Comparison of ENCODE assay signal across 8 cellular contexts in genomic region chr9:7117676-7118561, GRCh38.
DNase-seq lines count a peak whose midpoint lies in the region; ATAC-seq, FAIRE-seq and TF ChIP-seq lines count a peak whose summit lies in the region.

No MANE protein-coding gene starts in this region.

- no peaks in the 10 kb centered on the region for H3K27me3 Mint-ChIP-seq in T-helper 2 cell treated with Interferon-gamma antibody and Interleukin-4, amounts not matched to agents 5 μg/mL and 100 μg/mL, for 36 hours (ENCODE audit: low read depth)

- H3K9me3 Mint-ChIP-seq in T-helper 2 cell treated with Interferon-gamma antibody and Interleukin-4, amounts not matched to agents 5 μg/mL and 100 μg/mL, for 36 hours, result no peaks in the 10 kb centered on the region

- WGBS in suprapubic skin, result 54% methylated on average over 6 of the region's 6 CpGs

- H3K27me3 ChIP-seq in bronchial epithelial cell (ENCODE audit: control insufficient read depth, insufficient read depth, low read length) (no peaks in the 10 kb centered on the region), suprapubic skin (no peaks in the 10 kb centered on the region)

- no peak for FAIRE-seq in bronchial epithelial cell (lab: Jason Lieb, UNC)

- TF ChIP-seq POLR2A in suprapubic skin (IDR thresholded peaks at IDR 0.05), result no peak

- TF ChIP-seq CTCF in bronchial epithelial cell (IDR thresholded peaks at IDR 0.05; ENCODE audit: insufficient read depth, low read length, severe bottlenecking) (no peak), suprapubic skin (IDR thresholded peaks at IDR 0.05) (no peak)

- no peak for TF ChIP-seq EP300 in suprapubic skin (IDR thresholded peaks at IDR 0.05)

- peaks cover 6% of the 10 kb centered on the region for H3K4me1 ChIP-seq in suprapubic skin

- H3K4me3 ChIP-seq in bronchial epithelial cell (ENCODE audit: low read depth, low read length) (no peak overlapping the region), suprapubic skin (no peak overlapping the region)

- ATAC-seq in GM21423 (IDR thresholded peaks at IDR 0.05; ENCODE audit: unreplicated experiment), result peak; percentile 54
- peak; percentile 78 for ATAC-seq in HG03378 (IDR thresholded peaks at IDR 0.05; ENCODE audit: unreplicated experiment)

- H3K27ac ChIP-seq in suprapubic skin, result no peak overlapping the region

- no peak overlapping the region for H3K4me3 Mint-ChIP-seq in T-helper 2 cell treated with Interferon-gamma antibody and Interleukin-4, amounts not matched to agents 5 μg/mL and 100 μg/mL, for 36 hours

- H3K36me3 ChIP-seq in bronchial epithelial cell (ENCODE audit: control insufficient read depth, insufficient read depth, low read length) (no peaks in the 10 kb centered on the region), suprapubic skin (peaks cover 2% of the 10 kb centered on the region)

- DNase-seq in GM04504 (ENCODE audit: low read depth) (peak; percentile 33), bronchial epithelial cell (ENCODE audit: low read depth) (peak; percentile 89), suprapubic skin (ENCODE audit: low spot score in 2 of 2) (no peak), NCI-H2196 treated with DMSO at 0.1 percent for 48 hours (lab: John Stamatoyannopoulos, UW; ENCODE audit: unreplicated experiment) (no peak), NCI-H1694 (lab: John Stamatoyannopoulos, UW) (no peak)
- DNase-seq in T-helper 2 cell treated with Interferon-gamma antibody and Interleukin-4, amounts not matched to agents 5 μg/mL and 100 μg/mL, for 36 hours (ENCODE audit: low spot score), result no peak

- peaks cover 14% of the 10 kb centered on the region for H3K4me1 Mint-ChIP-seq in T-helper 2 cell treated with Interferon-gamma antibody and Interleukin-4, amounts not matched to agents 5 μg/mL and 100 μg/mL, for 36 hours (ENCODE audit: low read depth)

- H3K27ac Mint-ChIP-seq in T-helper 2 cell treated with Interferon-gamma antibody and Interleukin-4, amounts not matched to agents 5 μg/mL and 100 μg/mL, for 36 hours, result no peak overlapping the region

- H3K36me3 Mint-ChIP-seq in T-helper 2 cell treated with Interferon-gamma antibody and Interleukin-4, amounts not matched to agents 5 μg/mL and 100 μg/mL, for 36 hours (ENCODE audit: low read depth), result peaks cover 10% of the 10 kb centered on the region

- H3K9me3 ChIP-seq in suprapubic skin, result no peaks in the 10 kb centered on the region

Comparison
In these comparisons a context has a peak if more than half of its experiments do, and no peak if none do; other contexts are left out.
1. DNase-seq: peak in GM04504 (single experiment) and bronchial epithelial cell (single experiment); none in suprapubic skin (0 of 2), NCI-H2196 treated with DMSO at 0.1 percent for 48 hours (single experiment), T-helper 2 cell treated with Interferon-gamma antibody and Interleukin-4, amounts not matched to agents 5 μg/mL and 100 μg/mL, for 36 hours (single experiment) and NCI-H1694 (single experiment).